In genomic region chr18:75364512-75364911, GRCh38 we compare ENCODE assay signal across 22 cellular contexts.
DNase-seq lines count a peak whose midpoint lies in the region; ATAC-seq, FAIRE-seq and TF ChIP-seq lines count a peak whose summit lies in the region.
"Had no signal": no experiment of that assay in that cellular context is flagged by ENCODE, and none has a peak within 500 bp of the region (broad histone marks: within the 10 kb centered on the region; RNA-seq: fewer than 3 reads in every experiment).

No MANE protein-coding gene starts in this region.

- no peaks in the 10 kb centered on the region for H4K20me1 ChIP-seq in HepG2 (ENCODE audit: insufficient read depth, low read length)

- no peak overlapping the region for H3K27ac Mint-ChIP-seq in activated CD8-positive, alpha-beta T cell treated with anti-CD3 and anti-CD28 coated beads for 36 hours
- H3K27ac Mint-ChIP-seq in activated CD8-positive, alpha-beta T cell treated with anti-CD3 and anti-CD28 coated beads, Interleukin-2, amount 10 ng/mL, durations not matched to agents 7 days and 5 days = no peak overlapping the region
- no peak overlapping the region for H3K27ac Mint-ChIP-seq in glutamatergic neuron (ENCODE audit: unreplicated experiment)
- H3K27ac Mint-ChIP-seq: CD4-positive, alpha-beta memory T cell; stimulated activated naive B cell treated with anti-CD40 and anti-IgM and Interleukin-4, amounts not matched to agents 10 μg/mL and 1 μg/mL and 100 μg/mL, for 72 hours had no signal

- no peaks in the 10 kb centered on the region for H3K36me3 ChIP-seq in HepG2 (replicated peaks in 1 of 2; ENCODE audit: control insufficient read depth in 1 of 2, insufficient read depth in 2 of 2, low read length in 2 of 2)
- H3K36me3 ChIP-seq: cardiac muscle cell, upper lobe of left lung, WERI-Rb-1 had no signal

- TF ChIP-seq POLR2A in HepG2 (IDR thresholded peaks at IDR 0.05; ENCODE audit: insufficient read depth in 1 of 2, low read depth in 2 of 2, low read length in 2 of 2) = no peak

- no peak for TF ChIP-seq RAD21 in HepG2 (CRISPR knock-in tag; IDR thresholded peaks at IDR 0.05)

- no peak overlapping the region for H2AFZ ChIP-seq in HepG2 (ENCODE audit: low read length)

- H3K4me2 ChIP-seq in HepG2 (ENCODE audit: low read depth, low read length) = no peak overlapping the region

- no peaks in the 10 kb centered on the region for H3K4me1 ChIP-seq in HepG2 (ENCODE audit: insufficient read depth, low read length)
- H3K4me1 ChIP-seq: upper lobe of left lung had no signal

- no TSS peak for BruUV-seq in HepG2 (replicated peaks; lab: Mats Ljungman, UMichigan)

- no peaks in the 10 kb centered on the region for H3K4me1 Mint-ChIP-seq in activated CD8-positive, alpha-beta T cell treated with anti-CD3 and anti-CD28 coated beads for 36 hours (ENCODE audit: low read depth)
- no peaks in the 10 kb centered on the region for H3K4me1 Mint-ChIP-seq in activated CD8-positive, alpha-beta T cell treated with anti-CD3 and anti-CD28 coated beads, Interleukin-2, amount 10 ng/mL, durations not matched to agents 7 days and 5 days (ENCODE audit: low read depth)
- H3K4me1 Mint-ChIP-seq in glutamatergic neuron (ENCODE audit: low read depth, unreplicated experiment) = no peaks in the 10 kb centered on the region

- H3K9me3 ChIP-seq in HepG2 (ENCODE audit: low read length) = no peaks in the 10 kb centered on the region
- H3K9me3 ChIP-seq: mucosa of descending colon, upper lobe of left lung had no signal

- in situ Hi-C loops in HepG2 (cut with HindIII; ENCODE audit: extremely low pct_ligation_motif_present, low pct_unique_long_range_greater_than_20kb) = no loop called here

- intact Hi-C loops in activated CD8-positive, alpha-beta T cell treated with anti-CD3 and anti-CD28 coated beads for 36 hours (cut with micrococcal nuclease) = no loop called here
- intact Hi-C loops in HepG2 (cut with micrococcal nuclease; ENCODE audit: unreplicated experiment) = no loop called here

- no peak overlapping the region for H3K27ac ChIP-seq in HepG2 (ENCODE audit: extremely low read length, insufficient read depth, low read length)
- H3K27ac ChIP-seq: cardiac muscle cell, RWPE1, upper lobe of left lung, WERI-Rb-1 had no signal

- POLR2A ChIA-PET in activated CD8-positive, alpha-beta T cell treated with anti-CD3 and anti-CD28 coated beads for 36 hours (lab: Charles Lee) = no interaction called here
- POLR2A ChIA-PET in activated CD8-positive, alpha-beta T cell treated with anti-CD3 and anti-CD28 coated beads, Interleukin-2, amount 10 ng/mL, durations not matched to agents 7 days and 5 days (lab: Charles Lee) = no interaction called here
- POLR2A ChIA-PET in HepG2 (lab: Yijun Ruan, JAX) = no interaction called here

- no peak overlapping the region for H3K4me3 ChIP-seq in HepG2 (replicated peaks in 1 of 3; ENCODE audit: insufficient read depth in 1 of 3, low read depth in 2 of 3, low read length in 3 of 3)
- H3K4me3 ChIP-seq: cardiac muscle cell, mucosa of descending colon, upper lobe of left lung had no signal

- ATAC-seq in activated CD8-positive, alpha-beta T cell treated with anti-CD3 and anti-CD28 coated beads for 36 hours = no peak
- ATAC-seq in activated CD8-positive, alpha-beta T cell treated with anti-CD3 and anti-CD28 coated beads, Interleukin-2, amount 10 ng/mL, durations not matched to agents 7 days and 5 days = no peak
- no peak for ATAC-seq in HepG2
- ATAC-seq: left lobe of liver; mucosa of descending colon; stimulated activated naive B cell treated with anti-CD40 and anti-IgM and Interleukin-4, amounts not matched to agents 10 μg/mL and 1 μg/mL and 100 μg/mL, for 72 hours had no signal

- no peak for TF ChIP-seq EP300 in HepG2 (IDR thresholded peaks at IDR 0.05; ENCODE audit: low read depth in 2 of 2, low read length in 2 of 2)
- TF ChIP-seq EP300 in HepG2 (CRISPR knock-in tag; IDR thresholded peaks at IDR 0.05; ENCODE audit: borderline replicate concordance) = no peak

- no peak for TF ChIP-seq CTCF in activated CD8-positive, alpha-beta T cell treated with anti-CD3 and anti-CD28 coated beads for 36 hours (IDR thresholded peaks at IDR 0.05)
- no peak for TF ChIP-seq CTCF in HepG2 (CRISPR knock-in tag; IDR thresholded peaks at IDR 0.05)
- no peak for TF ChIP-seq CTCF in glutamatergic neuron (IDR thresholded peaks at IDR 0.05; ENCODE audit: partially characterized antibody, unreplicated experiment)

- no peaks in the 10 kb centered on the region for H3K79me2 ChIP-seq in HepG2 (ENCODE audit: insufficient read depth, low read length)

- H3K27me3 Mint-ChIP-seq in activated CD8-positive, alpha-beta T cell treated with anti-CD3 and anti-CD28 coated beads for 36 hours = no peaks in the 10 kb centered on the region
- H3K27me3 Mint-ChIP-seq in activated CD8-positive, alpha-beta T cell treated with anti-CD3 and anti-CD28 coated beads, Interleukin-2, amount 10 ng/mL, durations not matched to agents 7 days and 5 days (ENCODE audit: low read depth) = no peaks in the 10 kb centered on the region
- H3K27me3 Mint-ChIP-seq in glutamatergic neuron (ENCODE audit: unreplicated experiment) = peaks cover 1% of the 10 kb centered on the region

- no peak for FAIRE-seq in HepG2 (lab: Jason Lieb, UNC)
- FAIRE-seq: GM18507 had no signal

- no peaks in the 10 kb centered on the region for H3K9me3 Mint-ChIP-seq in activated CD8-positive, alpha-beta T cell treated with anti-CD3 and anti-CD28 coated beads for 36 hours
- no peaks in the 10 kb centered on the region for H3K9me3 Mint-ChIP-seq in activated CD8-positive, alpha-beta T cell treated with anti-CD3 and anti-CD28 coated beads, Interleukin-2, amount 10 ng/mL, durations not matched to agents 7 days and 5 days (ENCODE audit: insufficient read depth)
- no peaks in the 10 kb centered on the region for H3K9me3 Mint-ChIP-seq in glutamatergic neuron (ENCODE audit: unreplicated experiment)
- H3K9me3 Mint-ChIP-seq: CD4-positive, alpha-beta memory T cell; stimulated activated naive B cell treated with anti-CD40 and anti-IgM and Interleukin-4, amounts not matched to agents 10 μg/mL and 1 μg/mL and 100 μg/mL, for 72 hours had no signal

- H3K9ac ChIP-seq in HepG2 (ENCODE audit: insufficient read depth, low read depth, low read length) = no peak overlapping the region

- 12% methylated on average over 5 of the region's 7 CpGs for WGBS in HepG2 (ENCODE audit: low lambda C conversion rate)

- peaks cover 0 to 44% of the 10 kb centered on the region in 2 experiments; a peak in 2 of 5 replicates for H3K27me3 ChIP-seq in HepG2 (ENCODE audit: control insufficient read depth in 1 of 2, insufficient read depth in 2 of 2, low read length in 2 of 2)
- H3K27me3 ChIP-seq: cardiac muscle cell, upper lobe of left lung had no signal

- H3K36me3 Mint-ChIP-seq in activated CD8-positive, alpha-beta T cell treated with anti-CD3 and anti-CD28 coated beads for 36 hours (ENCODE audit: low read depth) = no peaks in the 10 kb centered on the region
- H3K36me3 Mint-ChIP-seq in activated CD8-positive, alpha-beta T cell treated with anti-CD3 and anti-CD28 coated beads, Interleukin-2, amount 10 ng/mL, durations not matched to agents 7 days and 5 days (ENCODE audit: low read depth) = no peaks in the 10 kb centered on the region
- no peaks in the 10 kb centered on the region for H3K36me3 Mint-ChIP-seq in glutamatergic neuron (ENCODE audit: unreplicated experiment)
- H3K36me3 Mint-ChIP-seq: CD4-positive, alpha-beta memory T cell; stimulated activated naive B cell treated with anti-CD40 and anti-IgM and Interleukin-4, amounts not matched to agents 10 μg/mL and 1 μg/mL and 100 μg/mL, for 72 hours had no signal

- no peak overlapping the region for H3K4me3 Mint-ChIP-seq in activated CD8-positive, alpha-beta T cell treated with anti-CD3 and anti-CD28 coated beads for 36 hours
- no peak overlapping the region for H3K4me3 Mint-ChIP-seq in activated CD8-positive, alpha-beta T cell treated with anti-CD3 and anti-CD28 coated beads, Interleukin-2, amount 10 ng/mL, durations not matched to agents 7 days and 5 days
- no peak overlapping the region for H3K4me3 Mint-ChIP-seq in glutamatergic neuron (ENCODE audit: unreplicated experiment)
- H3K4me3 Mint-ChIP-seq: CD4-positive, alpha-beta memory T cell; stimulated activated naive B cell treated with anti-CD40 and anti-IgM and Interleukin-4, amounts not matched to agents 10 μg/mL and 1 μg/mL and 100 μg/mL, for 72 hours had no signal

- CTCF ChIA-PET in activated CD8-positive, alpha-beta T cell treated with anti-CD3 and anti-CD28 coated beads for 36 hours (lab: Charles Lee) = interaction anchor here (2.0 kb wide), 1 partner anchor 712 kb away, joined by 4 read pairs; no protein-coding TSS in a partner anchor
- CTCF ChIA-PET in activated CD8-positive, alpha-beta T cell treated with anti-CD3 and anti-CD28 coated beads, Interleukin-2, amount 10 ng/mL, durations not matched to agents 7 days and 5 days (lab: Charles Lee) = no interaction called here
- CTCF ChIA-PET in HepG2 (lab: Yijun Ruan, JAX; ENCODE audit: low intra/inter-chr PET ratio, low total read pairs) = no interaction called here

- peak; percentile 13 for DNase-seq in activated CD8-positive, alpha-beta T cell treated with anti-CD3 and anti-CD28 coated beads for 36 hours
- no peak for DNase-seq in activated CD8-positive, alpha-beta T cell treated with anti-CD3 and anti-CD28 coated beads, Interleukin-2, amount 10 ng/mL, durations not matched to agents 7 days and 5 days
- peak; percentile 32 for DNase-seq in H4 (ENCODE audit: low spot score)
- DNase-seq in NCI-H345 (lab: John Stamatoyannopoulos, UW) = peak; percentile 76
- no peak for DNase-seq in HepG2 (ENCODE audit: low spot score)
- DNase-seq in nucleus accumbens (lab: John Stamatoyannopoulos, UW) = no peak
- no peak for DNase-seq in glutamatergic neuron
- DNase-seq in NOMO-1 (lab: John Stamatoyannopoulos, UW; ENCODE audit: unreplicated experiment in 2 of 2) = no peak
- DNase-seq: CD4-positive, alpha-beta memory T cell; DND-41; mucosa of descending colon; NCI-H1105 treated with DMSO at 0.1 percent for 48 hours; NCI-H2171 treated with DMSO at 0.1 percent for 48 hours; stimulated activated CD4-positive, alpha-beta T cell treated with anti-CD3 and anti-CD28 coated beads, Interleukin-15, amount 100 ng/mL, for 24 hours; stimulated activated naive B cell treated with anti-CD40 and anti-IgM and Interleukin-4, amounts not matched to agents 10 μg/mL and 1 μg/mL and 100 μg/mL, for 72 hours; T-helper 1 cell; upper lobe of left lung; WERI-Rb-1 had no signal

TF ChIP-seq in HepG2, 621 proteins besides CTCF, POLR2A, EP300 and RAD21 (continues in another document):
- TF ChIP-seq ATF7 (IDR thresholded peaks at IDR 0.05) = peak; percentile 56; the same call in 1 of the 2 replicates
- no peak for TF ChIP-seq ATF7 (CRISPR knock-in tag; IDR thresholded peaks at IDR 0.05)
- TF ChIP-seq ZBTB34 (CRISPR knock-in tag; IDR thresholded peaks at IDR 0.05) = no peak

Comparison
In these comparisons a context has a peak if more than half of its experiments do, and no peak if none do; other contexts are left out.
1. DNase-seq: peak in activated CD8-positive, alpha-beta T cell treated with anti-CD3 and anti-CD28 coated beads for 36 hours (single experiment), H4 (single experiment) and NCI-H345 (single experiment); none in activated CD8-positive, alpha-beta T cell treated with anti-CD3 and anti-CD28 coated beads, Interleukin-2, amount 10 ng/mL, durations not matched to agents 7 days and 5 days (single experiment), HepG2 (single experiment), nucleus accumbens (0 of 56), glutamatergic neuron (single experiment) and NOMO-1 (0 of 2).